ENCODE assay signal across 8 cellular contexts in genomic region chr5:1633605-1634336, GRCh38.
DNase-seq lines count a peak whose midpoint lies in the region; ATAC-seq and TF ChIP-seq lines count a peak whose summit lies in the region.

No MANE protein-coding gene starts in this region.

- peak overlapping the region; percentile 80 for H2AFZ ChIP-seq in mammary epithelial cell (ENCODE audit: low read depth, low read length)

- 0% methylated on average over 1 of the region's 75 CpGs for WGBS in mammary epithelial cell (ENCODE audit: low coverage, missing lambda C conversion rate)
- 1 to 2% (median 1%) methylated on average over 33 to 75 of the region's 75 CpGs for WGBS in spleen, 5 donors

- peak overlapping the region; percentile 67 for H3K4me3 ChIP-seq in WERI-Rb-1 (ENCODE audit: low read depth, low read length)
- H3K4me3 ChIP-seq in mammary epithelial cell (replicated peaks in 1 of 3; ENCODE audit: insufficient read depth in 1 of 3, low read depth in 2 of 3, low read length in 3 of 3) = peak overlapping the region; percentile 36 to 54 (median 41)
- peak overlapping the region; percentile 41 to 74 (median 62) for H3K4me3 ChIP-seq in spleen

- H3K36me3 ChIP-seq in WERI-Rb-1 (peaks cover 6% of the 10 kb centered on the region), mammary epithelial cell (ENCODE audit: insufficient read depth, low read length) (no peaks in the 10 kb centered on the region), spleen (peaks cover 0 to 18% (median 2%) of the 10 kb centered on the region in 6 donors)

- TF ChIP-seq CTCF in WERI-Rb-1 (IDR thresholded peaks at IDR 0.05; ENCODE audit: low read depth, low read length) = no peak
- TF ChIP-seq CTCF in mammary epithelial cell (conservative IDR thresholded peaks at IDR 0.05 in 1 of 2, IDR thresholded peaks at IDR 0.05 in 1 of 2; ENCODE audit: extremely low read depth in 1 of 2, insufficient read depth in 1 of 2, low read depth in 1 of 2, low read length in 2 of 2) = no peak
- peak in 1 of 11 experiments; percentile 15 for TF ChIP-seq CTCF in spleen (IDR thresholded peaks at IDR 0.05 in 8 of 11, conservative IDR thresholded peaks at IDR 0.05 in 3 of 11)

- peak overlapping the region; percentile 92 for H3K27ac ChIP-seq in WERI-Rb-1
- no peak overlapping the region for H3K27ac ChIP-seq in mammary epithelial cell (ENCODE audit: insufficient read depth, low read depth, low read length)
- peak overlapping the region; percentile 81 to 91 (median 87) for H3K27ac ChIP-seq in spleen

- no peak overlapping the region for H3K9ac ChIP-seq in mammary epithelial cell (ENCODE audit: insufficient read depth, low read length)

- H3K4me1 ChIP-seq in mammary epithelial cell (ENCODE audit: insufficient read depth, low read length) (peaks cover 6% of the 10 kb centered on the region), spleen (peaks cover 0 to 41% (median 11%) of the 10 kb centered on the region in 6 donors)

- ATAC-seq in GM18498 (IDR thresholded peaks at IDR 0.05; ENCODE audit: unreplicated experiment) (peak; percentile 98), HG02852 (IDR thresholded peaks at IDR 0.05; ENCODE audit: unreplicated experiment) (peak; percentile 96)

- H3K27me3 ChIP-seq in WERI-Rb-1 (ENCODE audit: insufficient read depth, low read depth, severe bottlenecking) (no peaks in the 10 kb centered on the region), mammary epithelial cell (ENCODE audit: insufficient read depth, low read length) (no peaks in the 10 kb centered on the region), spleen (replicated peaks in 1 of 7) (peaks cover 0 to 14% (median 0%) of the 10 kb centered on the region in 7 donors)

- TF ChIP-seq POLR2A in spleen (IDR thresholded peaks at IDR 0.05) = peak in 2 of 3 donors; percentile 63 to 75

- BruUV-seq in mammary epithelial cell (replicated peaks; lab: Mats Ljungman, UMichigan) = no TSS peak

- CTCF ChIA-PET in mammary epithelial cell (lab: Charles Lee; ENCODE audit: low non-redundant PET) = interaction anchor here (0.6 kb wide), 1 partner anchor 440 kb away, joined by 3 read pairs; no protein-coding TSS in a partner anchor

- intact Hi-C loops in mammary epithelial cell (cut with micrococcal nuclease) = no loop called here
- intact Hi-C loops in spleen (cut with DNase I; ENCODE audit: low total_unique reads) = no loop called here

- no peaks in the 10 kb centered on the region for H3K79me2 ChIP-seq in mammary epithelial cell (ENCODE audit: insufficient read depth, low read length)

- dilution Hi-C loops in mammary epithelial cell (cut with HindIII; ENCODE audit: low sequenced_read_pairs) = loop anchor here (25.0 kb wide), 1 partner anchor 696 kb away; no protein-coding TSS in a partner anchor

- H3K9me3 ChIP-seq in WERI-Rb-1 (ENCODE audit: severe bottlenecking) = no peaks in the 10 kb centered on the region
- H3K9me3 ChIP-seq in mammary epithelial cell (replicated peaks; ENCODE audit: insufficient read depth, low read length) = no peaks in the 10 kb centered on the region
- no peaks in the 10 kb centered on the region for H3K9me3 ChIP-seq in spleen

- peak overlapping the region; percentile 81 for H3K4me2 ChIP-seq in mammary epithelial cell (ENCODE audit: insufficient read depth, low read depth, low read length)

- in situ Hi-C loops in mammary epithelial cell (cut with MboI; ENCODE audit: low sequenced_read_pairs in 2 of 2) = loop anchor here in 1 of 2 donors (25.0 kb wide), 3 partner anchors 246 to 696 kb away; no protein-coding TSS in a partner anchor

- DNase-seq in NCI-H1930 (lab: John Stamatoyannopoulos, UW) (peak; percentile 89 to 90), WERI-Rb-1 (peak; percentile 93), mammary epithelial cell (peak; percentile 46), inferior parietal cortex (ENCODE audit: extremely low spot score) (peak; percentile 85), spleen (peak; percentile 96), H4 (ENCODE audit: low spot score) (no peak)

- H4K20me1 ChIP-seq in mammary epithelial cell (ENCODE audit: insufficient read depth, low read length) = no peaks in the 10 kb centered on the region
